14 cellular contexts compared by ENCODE assay signal in the genomic region with DNA sequence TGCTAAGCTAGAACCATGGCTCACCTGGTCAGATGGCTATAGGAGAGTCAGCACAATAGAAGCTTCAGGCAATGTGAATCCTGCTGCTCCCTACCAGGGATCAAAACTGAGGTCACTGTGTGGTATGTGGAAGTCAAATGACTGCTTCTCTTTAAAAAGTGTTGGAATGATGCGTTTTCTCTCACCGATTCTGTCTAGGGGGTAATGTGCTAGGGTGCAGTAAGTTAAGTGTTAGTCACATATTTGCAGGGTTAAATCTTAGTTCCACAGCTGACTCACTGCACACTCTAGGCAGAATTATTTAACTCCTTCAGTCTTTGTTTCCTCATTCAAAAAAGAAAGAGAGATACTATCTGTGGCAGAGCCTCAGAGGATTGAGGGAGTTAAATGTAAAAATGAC.
DNase-seq lines count a peak whose midpoint lies in the region; TF ChIP-seq lines count a peak whose summit lies in the region.
"Had no signal": no experiment of that assay in that cellular context is flagged by ENCODE, and none has a peak within 500 bp of the region (broad histone marks: within the 10 kb centered on the region; RNA-seq: fewer than 3 reads in every experiment).

No MANE protein-coding gene starts in this region.

- DNase-seq in ACHN (peak; percentile 91), HT1080 (ENCODE audit: low read depth) (peak; percentile 92), chondrocyte (ENCODE audit: low spot score) (no peak), mucosa of gallbladder (ENCODE audit: low spot score) (peak; percentile 17), NCI-H146 (lab: John Stamatoyannopoulos, UW) (no peak), AG20443 (ENCODE audit: low spot score) (no peak), NCI-H345 (lab: John Stamatoyannopoulos, UW) (no peak), amygdala (lab: John Stamatoyannopoulos, UW) (no peak)
- DNase-seq: DMS 273 treated with DMSO at 0.1 percent for 48 hours, hippocampal formation, NCI-H1694, NCI-H526 treated with DMSO at 0.1 percent for 48 hours, RPMI8226 had no signal

- H3K27me3 Mint-ChIP-seq in chondrocyte (ENCODE audit: low read depth) = no peaks in the 10 kb centered on the region

- H3K36me3 Mint-ChIP-seq in chondrocyte (ENCODE audit: low read depth) = no peaks in the 10 kb centered on the region

- H3K9me3 Mint-ChIP-seq in chondrocyte (ENCODE audit: low read depth) = no peaks in the 10 kb centered on the region
- H3K9me3 Mint-ChIP-seq: neural crest cell had no signal

- TF ChIP-seq CTCF in chondrocyte (IDR thresholded peaks at IDR 0.05) = no peak

- H3K4me3 Mint-ChIP-seq in chondrocyte (ENCODE audit: unreplicated experiment) = no peak overlapping the region
- H3K4me3 Mint-ChIP-seq: neural crest cell had no signal

- in situ Hi-C loops in ACHN (cut with HindIII; ENCODE audit: low pct_ligation_motif_present, low pct_unique_long_range_greater_than_20kb, low sequenced_read_pairs) = no loop called here

- peak overlapping the region; percentile 61 for H3K27ac Mint-ChIP-seq in chondrocyte (ENCODE audit: unreplicated experiment)

- peaks cover 29% of the 10 kb centered on the region for H3K4me1 Mint-ChIP-seq in chondrocyte (ENCODE audit: low read depth)

Comparison
In these comparisons a context has a peak if more than half of its experiments do, and no peak if none do; other contexts are left out.
1. DNase-seq: peak in ACHN (single experiment), HT1080 (single experiment) and mucosa of gallbladder (single experiment); none in chondrocyte (single experiment), NCI-H146 (single experiment), AG20443 (single experiment), NCI-H345 (single experiment) and amygdala (0 of 56).